15 cellular contexts compared by ENCODE assay signal in genomic region chr13:32883501-32883900, GRCh38.
DNase-seq lines count a peak whose midpoint lies in the region; ATAC-seq, FAIRE-seq and TF ChIP-seq lines count a peak whose summit lies in the region.
"Had no signal": no experiment of that assay in that cellular context is flagged by ENCODE, and none has a peak within 500 bp of the region (broad histone marks: within the 10 kb centered on the region; RNA-seq: fewer than 3 reads in every experiment).

No MANE protein-coding gene starts in this region.

- intact Hi-C loops in HepG2 (cut with micrococcal nuclease; ENCODE audit: unreplicated experiment), result no loop called here

- H3K4me3 ChIP-seq in HepG2 (replicated peaks in 1 of 3; ENCODE audit: insufficient read depth in 1 of 3, low read depth in 2 of 3, low read length in 3 of 3), result no peak overlapping the region
- no peak overlapping the region for H3K4me3 ChIP-seq in MM.1S (ENCODE audit: low read length)
- H3K4me3 ChIP-seq: BLaER1, tibial nerve had no signal

- H3K36me3 Mint-ChIP-seq in activated naive CD4-positive, alpha-beta T cell treated with anti-CD3 and anti-CD28 coated beads, Interleukin-2, amount 50 U/mL, for 72 hours, result peaks cover 0 to 6% of the 10 kb centered on the region in 2 donors
- H3K36me3 Mint-ChIP-seq in progenitor cell of endocrine pancreas (ENCODE audit: insufficient read depth), result peaks cover 2% of the 10 kb centered on the region

- no peaks in the 10 kb centered on the region for H3K9me2 ChIP-seq in MM.1S (replicated peaks; ENCODE audit: insufficient read depth, low read length)

- H3K27me3 ChIP-seq in HepG2 (ENCODE audit: control insufficient read depth in 1 of 2, insufficient read depth in 2 of 2, low read length in 2 of 2) (peaks cover 0 to 3% of the 10 kb centered on the region in 2 experiments; a peak in 1 of 5 replicates), MM.1S (replicated peaks; ENCODE audit: insufficient read depth, low read length) (no peaks in the 10 kb centered on the region)
- H3K27me3 ChIP-seq: BLaER1, tibial nerve had no signal

- POLR2A ChIA-PET in HepG2 (lab: Yijun Ruan, JAX), result no interaction called here

- H4K20me1 ChIP-seq in HepG2 (ENCODE audit: insufficient read depth, low read length) (no peaks in the 10 kb centered on the region), MM.1S (ENCODE audit: insufficient read depth, low read length) (no peaks in the 10 kb centered on the region)
- H4K20me1 ChIP-seq: BLaER1 had no signal

- BruUV-seq in HepG2 (replicated peaks; lab: Mats Ljungman, UMichigan), result no TSS peak

- TF ChIP-seq CTCF in HepG2 (CRISPR knock-in tag; IDR thresholded peaks at IDR 0.05) (no peak), progenitor cell of endocrine pancreas (IDR thresholded peaks at IDR 0.05; ENCODE audit: unreplicated experiment) (no peak), MM.1S (IDR thresholded peaks at IDR 0.05; ENCODE audit: low read length) (no peak)

- no peak for FAIRE-seq in HepG2 (lab: Jason Lieb, UNC)
- FAIRE-seq: endothelial cell of umbilical vein had no signal

- TF ChIP-seq RAD21 in HepG2 (CRISPR knock-in tag; IDR thresholded peaks at IDR 0.05), result no peak

- H3K9ac ChIP-seq in HepG2 (ENCODE audit: insufficient read depth, low read depth, low read length) (no peak overlapping the region), MM.1S (ENCODE audit: low read length) (no peak overlapping the region)
- H3K9ac ChIP-seq: BLaER1 had no signal

- no peak for TF ChIP-seq EP300 in HepG2 (IDR thresholded peaks at IDR 0.05; ENCODE audit: low read depth in 2 of 2, low read length in 2 of 2)
- TF ChIP-seq EP300 in HepG2 (CRISPR knock-in tag; IDR thresholded peaks at IDR 0.05; ENCODE audit: borderline replicate concordance), result no peak

- in situ Hi-C loops in HepG2 (cut with HindIII; ENCODE audit: extremely low pct_ligation_motif_present, low pct_unique_long_range_greater_than_20kb), result no loop called here

- no peaks in the 10 kb centered on the region for H3K27me3 Mint-ChIP-seq in progenitor cell of endocrine pancreas
- H3K27me3 Mint-ChIP-seq: activated naive CD8-positive, alpha-beta T cell treated with anti-CD3 and anti-CD28 coated beads, Interleukin-2, amount 50 U/mL, for 24 hours had no signal

- no peaks in the 10 kb centered on the region for H3K4me1 Mint-ChIP-seq in progenitor cell of endocrine pancreas (ENCODE audit: low read depth)
- H3K4me1 Mint-ChIP-seq: activated CD4-positive, alpha-beta memory T cell treated with anti-CD3 and anti-CD28 coated beads, Interleukin-2, amount 10 ng/mL, durations not matched to agents 7 days and 5 days had no signal

- no peak for ATAC-seq in activated naive CD4-positive, alpha-beta T cell treated with anti-CD3 and anti-CD28 coated beads, Interleukin-2, amount 50 U/mL, for 72 hours
- no peak for ATAC-seq in HepG2
- ATAC-seq: activated naive CD8-positive, alpha-beta T cell treated with anti-CD3 and anti-CD28 coated beads, Interleukin-2, amount 50 U/mL, for 24 hours had no signal

- no peak overlapping the region for H3K4me2 ChIP-seq in HepG2 (ENCODE audit: low read depth, low read length)
- H3K4me2 ChIP-seq in MM.1S (ENCODE audit: low read depth, low read length), result no peak overlapping the region
- H3K4me2 ChIP-seq: BLaER1 had no signal

- CTCF ChIA-PET in HepG2 (lab: Yijun Ruan, JAX; ENCODE audit: low intra/inter-chr PET ratio, low total read pairs), result no interaction called here

- no peak overlapping the region for H2AFZ ChIP-seq in HepG2 (ENCODE audit: low read length)
- H2AFZ ChIP-seq in MM.1S (ENCODE audit: low read length), result no peak overlapping the region

- H3K9me3 ChIP-seq in HepG2 (ENCODE audit: low read length) (peaks cover 7% of the 10 kb centered on the region), MM.1S (replicated peaks; ENCODE audit: insufficient read depth, low read length) (no peaks in the 10 kb centered on the region)

- H3K27ac ChIP-seq in HepG2 (ENCODE audit: extremely low read length, insufficient read depth, low read length) (no peak overlapping the region), MM.1S (ENCODE audit: low read length) (no peak overlapping the region)
- H3K27ac ChIP-seq: BLaER1, tibial nerve had no signal

- DNase-seq in COLO668 (lab: John Stamatoyannopoulos, UW; ENCODE audit: unreplicated experiment) (peak; percentile 56), NCI-H128 (lab: John Stamatoyannopoulos, UW; ENCODE audit: unreplicated experiment) (peak; percentile 4), SHP77 (lab: John Stamatoyannopoulos, UW) (peak; percentile 10 to 66), kidney tubule cell (ENCODE audit: low spot score) (peak; percentile 21), HepG2 (ENCODE audit: low spot score) (no peak), progenitor cell of endocrine pancreas (ENCODE audit: low spot score, unreplicated experiment) (no peak), MM.1S (no peak)
- no peak for DNase-seq in activated naive CD4-positive, alpha-beta T cell treated with anti-CD3 and anti-CD28 coated beads, Interleukin-2, amount 50 U/mL, for 72 hours (ENCODE audit: low spot score in 2 of 2)
- DNase-seq: activated CD4-positive, alpha-beta memory T cell treated with anti-CD3 and anti-CD28 coated beads, Interleukin-2, amount 10 ng/mL, durations not matched to agents 7 days and 5 days; activated naive CD8-positive, alpha-beta T cell treated with anti-CD3 and anti-CD28 coated beads, Interleukin-2, amount 50 U/mL, for 24 hours; NCI-H510A; SW 1271 had no signal

- H3K9me3 Mint-ChIP-seq in activated naive CD4-positive, alpha-beta T cell treated with anti-CD3 and anti-CD28 coated beads, Interleukin-2, amount 50 U/mL, for 72 hours, result peaks cover 5 to 6% of the 10 kb centered on the region in 2 donors
- peaks cover 10% of the 10 kb centered on the region for H3K9me3 Mint-ChIP-seq in progenitor cell of endocrine pancreas (ENCODE audit: low read depth)

- H3K36me3 ChIP-seq in HepG2 (replicated peaks in 1 of 2; ENCODE audit: control insufficient read depth in 1 of 2, insufficient read depth in 2 of 2, low read length in 2 of 2) (no peaks in the 10 kb centered on the region), MM.1S (replicated peaks; ENCODE audit: insufficient read depth, low read length) (no peaks in the 10 kb centered on the region)
- H3K36me3 ChIP-seq: BLaER1, tibial nerve had no signal

- no peaks in the 10 kb centered on the region for H3K79me2 ChIP-seq in HepG2 (ENCODE audit: insufficient read depth, low read length)
- no peaks in the 10 kb centered on the region for H3K79me2 ChIP-seq in MM.1S (ENCODE audit: low read length)

- WGBS in HepG2 (ENCODE audit: low lambda C conversion rate), result 9% methylated on average over 2 of the region's 2 CpGs

- H3F3A ChIP-seq in MM.1S (ENCODE audit: insufficient read depth, low read length), result no peaks in the 10 kb centered on the region

- H3K4me1 ChIP-seq in HepG2 (ENCODE audit: insufficient read depth, low read length) (no peaks in the 10 kb centered on the region), MM.1S (ENCODE audit: low read length) (no peaks in the 10 kb centered on the region)
- H3K4me1 ChIP-seq: BLaER1 had no signal

- TF ChIP-seq POLR2A in HepG2 (IDR thresholded peaks at IDR 0.05; ENCODE audit: insufficient read depth in 1 of 2, low read depth in 2 of 2, low read length in 2 of 2), result no peak

- no peak overlapping the region for H3K4me3 Mint-ChIP-seq in progenitor cell of endocrine pancreas (ENCODE audit: low read depth)
- H3K4me3 Mint-ChIP-seq: activated CD4-positive, alpha-beta memory T cell treated with anti-CD3 and anti-CD28 coated beads, Interleukin-2, amount 10 ng/mL, durations not matched to agents 7 days and 5 days; activated naive CD8-positive, alpha-beta T cell treated with anti-CD3 and anti-CD28 coated beads, Interleukin-2, amount 50 U/mL, for 24 hours had no signal

- no peak overlapping the region for H3K27ac Mint-ChIP-seq in activated naive CD4-positive, alpha-beta T cell treated with anti-CD3 and anti-CD28 coated beads, Interleukin-2, amount 50 U/mL, for 72 hours
- H3K27ac Mint-ChIP-seq in progenitor cell of endocrine pancreas, result no peak overlapping the region
- H3K27ac Mint-ChIP-seq: activated CD4-positive, alpha-beta memory T cell treated with anti-CD3 and anti-CD28 coated beads, Interleukin-2, amount 10 ng/mL, durations not matched to agents 7 days and 5 days; activated naive CD8-positive, alpha-beta T cell treated with anti-CD3 and anti-CD28 coated beads, Interleukin-2, amount 50 U/mL, for 24 hours had no signal

TF ChIP-seq in HepG2, 621 proteins besides CTCF, POLR2A, EP300 and RAD21 (continues in another document):
- TF ChIP-seq LRRFIP1 (CRISPR knock-in tag; conservative IDR thresholded peaks at IDR 0.05) (no peak), SRF (IDR thresholded peaks at IDR 0.05; ENCODE audit: low read depth, low read length) (no peak), SAFB2 (CRISPR knock-in tag; IDR thresholded peaks at IDR 0.05; ENCODE audit: borderline replicate concordance, low read depth) (no peak), ZSCAN12 (CRISPR knock-in tag; IDR thresholded peaks at IDR 0.05) (no peak), DNMT1 (CRISPR knock-in tag; IDR thresholded peaks at IDR 0.05) (no peak)

Comparison
In these comparisons a context has a peak if more than half of its experiments do, and no peak if none do; other contexts are left out.
1. DNase-seq: peak in COLO668 (single experiment), NCI-H128 (single experiment), SHP77 (2 of 2) and kidney tubule cell (single experiment); none in activated naive CD4-positive, alpha-beta T cell treated with anti-CD3 and anti-CD28 coated beads, Interleukin-2, amount 50 U/mL, for 72 hours (0 of 2), HepG2 (single experiment), progenitor cell of endocrine pancreas (single experiment) and MM.1S (single experiment).